Comparison of ENCODE assay signal across 1 cellular context in the genomic region with DNA sequence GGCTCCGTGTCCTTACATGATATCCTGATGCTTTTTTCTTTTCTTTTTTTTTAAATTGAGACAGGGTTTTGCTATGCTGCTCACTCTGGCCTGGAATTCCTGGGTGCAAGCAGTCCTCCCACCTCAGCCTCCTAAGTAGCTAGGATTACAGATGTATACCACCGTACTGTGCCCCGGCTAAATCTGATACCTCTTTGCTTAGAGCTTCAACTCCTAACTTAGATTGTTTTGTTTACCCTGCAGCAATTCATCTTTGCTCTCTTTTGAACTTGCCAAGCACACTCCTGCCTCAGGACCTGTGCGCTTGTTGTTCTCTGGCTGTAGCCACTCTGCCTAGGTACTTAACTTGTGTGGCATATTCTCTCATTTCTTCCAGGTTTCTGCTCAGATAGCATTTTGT.
TF ChIP-seq lines count a peak whose summit lies in the region.

No MANE protein-coding gene starts in this region.

TF ChIP-seq in liver, 16 proteins besides CTCF, POLR2A, EP300 and RAD21 (continued from another document):
- TF ChIP-seq FOXA2 (IDR thresholded peaks at IDR 0.05) (peak; percentile 20), HNF4G (IDR thresholded peaks at IDR 0.05) (no peak), TAF1 (conservative IDR thresholded peaks at IDR 0.05) (no peak), EGR1 (IDR thresholded peaks at IDR 0.05; ENCODE audit: low read depth in 2 of 2) (no peak), JUND (IDR thresholded peaks at IDR 0.05) (no peak), FOXA1 (IDR thresholded peaks at IDR 0.05) (no peak), YY1 (IDR thresholded peaks at IDR 0.05) (no peak), GABPA (IDR thresholded peaks at IDR 0.05 in 1 of 2, conservative IDR thresholded peaks at IDR 0.05 in 1 of 2) (no peak), RXRA (IDR thresholded peaks at IDR 0.05) (peak in 1 of 2 donors; percentile 23)
- TF ChIP-seq, protein P1, sequence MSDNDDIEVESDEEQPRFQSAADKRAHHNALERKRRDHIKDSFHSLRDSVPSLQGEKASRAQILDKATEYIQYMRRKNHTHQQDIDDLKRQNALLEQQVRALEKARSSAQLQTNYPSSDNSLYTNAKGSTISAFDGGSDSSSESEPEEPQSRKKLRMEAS (IDR thresholded peaks at IDR 0.05): no peak
